9 cellular contexts compared by ENCODE assay signal in the genomic region with DNA sequence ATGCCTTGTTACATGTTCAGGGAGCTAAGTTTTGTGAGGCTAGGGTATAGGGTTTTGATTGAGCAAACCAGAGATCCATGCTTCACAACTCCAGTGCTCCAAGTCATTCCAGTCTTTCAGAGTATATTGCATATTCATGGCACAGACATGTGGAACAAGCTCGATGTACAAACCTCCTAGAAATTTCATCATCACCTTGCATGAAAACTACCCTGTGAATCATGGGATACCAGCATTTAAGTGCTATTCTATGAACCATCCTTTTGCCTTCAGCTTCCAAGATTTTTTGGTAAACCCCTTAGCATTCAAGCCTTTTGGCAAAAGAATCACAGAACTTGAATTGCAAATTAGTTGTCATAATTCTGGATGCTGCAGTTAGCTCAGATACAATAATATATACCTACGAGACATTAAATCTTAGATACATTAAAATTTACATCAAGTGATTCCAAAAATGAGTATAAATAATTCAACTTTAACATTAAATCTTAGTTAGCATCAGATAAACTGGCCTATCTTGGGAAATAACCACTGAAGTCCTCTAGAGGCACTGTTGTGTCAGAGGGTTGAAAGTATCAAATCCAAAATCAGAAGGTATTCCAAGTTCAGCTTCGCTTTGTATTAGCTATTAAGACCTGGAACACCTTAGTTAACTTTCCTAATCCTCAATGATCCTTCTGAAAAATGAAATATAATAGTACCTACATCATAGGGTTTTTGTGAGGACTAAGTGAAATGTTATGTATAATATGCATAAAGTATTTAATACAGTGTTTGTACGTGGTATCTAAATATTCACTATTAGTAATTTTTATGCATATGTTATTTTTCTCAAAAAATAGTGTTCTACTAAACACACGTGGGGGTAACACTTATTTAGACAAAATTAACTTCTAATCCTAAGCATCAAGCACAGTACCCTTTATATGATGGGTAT. TPM values are rescaled to one million over a fixed set of nuclear protein-coding genes. Genes with fewer than 3 reads are reported as not detected.
A peak's percentile ranks its signal among the peaks of the same experiment; 100 is the strongest.
DNase-seq lines count a peak whose midpoint lies in the region; ATAC-seq, FAIRE-seq and TF ChIP-seq lines count a peak whose summit lies in the region.
"Had no signal": no experiment of that assay in that cellular context is flagged by ENCODE, and none has a peak within 500 bp of the region (broad histone marks: within the 10 kb centered on the region; RNA-seq: fewer than 3 reads in every experiment).

No MANE protein-coding gene starts in this region.

- H3K27me3 Mint-ChIP-seq in osteocyte (ENCODE audit: unreplicated experiment) = no peaks in the 10 kb centered on the region

- no peak overlapping the region for H3K4me3 ChIP-seq in Jurkat, Clone E6-1 (ENCODE audit: low read length)
- no peak overlapping the region for H3K4me3 ChIP-seq in cardiac fibroblast (replicated peaks in 1 of 2; ENCODE audit: low read depth in 2 of 2, low read length in 2 of 2)

- peaks cover 37% of the 10 kb centered on the region for H3K4me1 Mint-ChIP-seq in osteocyte (ENCODE audit: unreplicated experiment)

- peak; percentile 35 for FAIRE-seq in GM18507 (lab: Jason Lieb, UNC)

- H3K9me3 Mint-ChIP-seq in osteocyte (ENCODE audit: unreplicated experiment) = peaks cover 9% of the 10 kb centered on the region

- TF ChIP-seq CTCF in cardiac fibroblast (IDR thresholded peaks at IDR 0.05; ENCODE audit: low read depth, low read length) = peak; percentile 64
- TF ChIP-seq CTCF in osteocyte (IDR thresholded peaks at IDR 0.05) = peak; percentile 52

- H3K36me3 Mint-ChIP-seq in osteocyte (ENCODE audit: unreplicated experiment) = no peaks in the 10 kb centered on the region

- no peak for DNase-seq in GM18507 (ENCODE audit: extremely low spot score, insufficient read length, low read depth)
- peak; percentile 28 for DNase-seq in Jurkat, Clone E6-1 (ENCODE audit: low read depth, low spot score)
- DNase-seq in cardiac fibroblast (ENCODE audit: low read depth in 2 of 2) = peak in 1 of 2 donors; percentile 38
- DNase-seq in osteocyte (ENCODE audit: extremely low spot score, unreplicated experiment) = no peak
- DNase-seq in NCI-H128 (lab: John Stamatoyannopoulos, UW; ENCODE audit: unreplicated experiment) = no peak
- no peak for DNase-seq in midbrain (lab: John Stamatoyannopoulos, UW)
- DNase-seq: T-helper 9 cell had no signal

- no peak overlapping the region for H3K27ac Mint-ChIP-seq in osteocyte (ENCODE audit: unreplicated experiment)

- no peak overlapping the region for H3K4me3 Mint-ChIP-seq in osteocyte (ENCODE audit: unreplicated experiment)

- ATAC-seq in HG03045 (IDR thresholded peaks at IDR 0.05; ENCODE audit: unreplicated experiment) (no peak), GM21825 (IDR thresholded peaks at IDR 0.05; ENCODE audit: unreplicated experiment) (no peak)

RNA-seq across cellular contexts. Expression of a gene that starts 55.5 kb away (rescaled TPM):
- polyA plus RNA-seq in Jurkat, Clone E6-1 (2012; ENCODE audit: insufficient read depth, insufficient read length) = 11.3 TPM
- total RNA-seq in osteocyte = 0.19 TPM in 1 of 2 replicates, not detected in the other
